ENCODE assay signal across 1 cellular context in the genomic region with DNA sequence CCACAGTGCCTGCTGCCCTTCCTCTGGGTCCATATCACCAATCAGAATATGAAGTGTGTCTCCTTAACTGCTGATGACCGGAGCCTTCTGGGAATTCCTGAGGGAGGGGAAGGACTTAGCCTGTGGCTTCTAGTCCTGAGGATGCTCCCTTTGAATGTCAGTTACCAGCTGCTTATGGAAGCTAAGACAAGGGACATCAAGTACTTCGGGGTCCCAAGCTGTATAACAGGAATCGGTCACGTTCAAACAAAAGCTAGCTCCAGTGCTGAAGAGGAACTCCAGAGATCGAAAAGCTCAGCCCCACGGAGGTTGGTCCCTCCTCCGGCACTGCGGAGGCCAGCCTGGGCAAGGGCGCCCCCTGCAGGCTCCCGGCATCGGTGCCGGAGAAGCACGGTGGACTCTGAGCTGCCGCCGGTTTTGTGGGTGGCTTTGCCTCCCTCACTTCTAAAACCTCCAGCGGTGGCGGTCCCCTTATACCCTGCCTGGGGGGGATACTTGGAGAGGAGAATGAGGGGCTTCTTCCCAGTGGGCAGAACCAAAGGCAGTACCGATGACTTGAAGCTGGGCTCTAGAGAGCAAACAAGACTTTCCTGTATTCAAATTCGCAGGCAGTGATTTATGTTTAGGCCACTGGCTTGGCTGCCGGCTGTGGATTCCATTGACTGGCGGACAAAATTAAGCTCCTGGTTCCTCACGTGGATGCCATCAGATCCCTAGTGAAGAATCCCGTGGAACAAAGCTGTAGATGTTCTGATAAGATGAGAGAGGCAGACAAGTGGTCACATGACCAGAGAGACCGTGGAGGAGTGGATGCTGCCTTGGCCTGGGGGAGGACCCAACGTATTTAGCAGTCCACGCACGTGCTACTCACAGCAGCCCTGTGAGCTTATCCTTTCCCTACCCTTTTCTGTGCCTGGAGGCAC.
TF ChIP-seq lines count a peak whose summit lies in the region.

No MANE protein-coding gene starts in this region.

TF ChIP-seq in K562, 482 proteins besides CTCF, POLR2A, EP300 and RAD21 (continued from another document and continues in another):
- TF ChIP-seq, protein P1, sequence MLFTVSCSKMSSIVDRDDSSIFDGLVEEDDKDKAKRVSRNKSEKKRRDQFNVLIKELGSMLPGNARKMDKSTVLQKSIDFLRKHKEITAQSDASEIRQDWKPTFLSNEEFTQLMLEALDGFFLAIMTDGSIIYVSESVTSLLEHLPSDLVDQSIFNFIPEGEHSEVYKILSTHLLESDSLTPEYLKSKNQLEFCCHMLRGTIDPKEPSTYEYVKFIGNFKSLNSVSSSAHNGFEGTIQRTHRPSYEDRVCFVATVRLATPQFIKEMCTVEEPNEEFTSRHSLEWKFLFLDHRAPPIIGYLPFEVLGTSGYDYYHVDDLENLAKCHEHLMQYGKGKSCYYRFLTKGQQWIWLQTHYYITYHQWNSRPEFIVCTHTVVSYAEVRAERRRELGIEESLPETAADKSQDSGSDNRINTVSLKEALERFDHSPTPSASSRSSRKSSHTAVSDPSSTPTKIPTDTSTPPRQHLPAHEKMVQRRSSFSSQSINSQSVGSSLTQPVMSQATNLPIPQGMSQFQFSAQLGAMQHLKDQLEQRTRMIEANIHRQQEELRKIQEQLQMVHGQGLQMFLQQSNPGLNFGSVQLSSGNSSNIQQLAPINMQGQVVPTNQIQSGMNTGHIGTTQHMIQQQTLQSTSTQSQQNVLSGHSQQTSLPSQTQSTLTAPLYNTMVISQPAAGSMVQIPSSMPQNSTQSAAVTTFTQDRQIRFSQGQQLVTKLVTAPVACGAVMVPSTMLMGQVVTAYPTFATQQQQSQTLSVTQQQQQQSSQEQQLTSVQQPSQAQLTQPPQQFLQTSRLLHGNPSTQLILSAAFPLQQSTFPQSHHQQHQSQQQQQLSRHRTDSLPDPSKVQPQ (CRISPR knock-in tag; IDR thresholded peaks at IDR 0.05; ENCODE audit: borderline replicate concordance), result no peak
- TF ChIP-seq TAL1 (IDR thresholded peaks at IDR 0.05) (no peak), SRSF1 (IDR thresholded peaks at IDR 0.05; ENCODE audit: low read depth, low read length) (no peak), HDAC1 (IDR thresholded peaks at IDR 0.05) (no peak), PRMT5 (CRISPR knock-in tag; IDR thresholded peaks at IDR 0.05) (no peak), ZBTB8A (IDR thresholded peaks at IDR 0.05; ENCODE audit: partially characterized antibody) (no peak), TRIM25 (IDR thresholded peaks at IDR 0.05; ENCODE audit: borderline replicate concordance) (no peak), NUFIP1 (IDR thresholded peaks at IDR 0.05; ENCODE audit: partially characterized antibody) (no peak), CEBPZ (IDR thresholded peaks at IDR 0.05; ENCODE audit: borderline replicate concordance, low read depth, low read length) (no peak), CHCHD3 (CRISPR knock-in tag; IDR thresholded peaks at IDR 0.05) (no peak), SIX5 (IDR thresholded peaks at IDR 0.05; ENCODE audit: borderline replicate concordance in 1 of 2, insufficient read depth in 1 of 2, low read depth in 1 of 2, low read length in 2 of 2) (no peak), ZNF79 (CRISPR knock-in tag; IDR thresholded peaks at IDR 0.05; ENCODE audit: low read depth) (no peak), SNAPC5 (CRISPR knock-in tag; IDR thresholded peaks at IDR 0.05) (no peak), KDM4B (IDR thresholded peaks at IDR 0.05; ENCODE audit: borderline replicate concordance in 2 of 2, low read depth in 1 of 2) (peak in 1 of 2 experiments; percentile 35; a peak in 1 of 4 replicates), ZNF23 (CRISPR knock-in tag; IDR thresholded peaks at IDR 0.05) (no peak), RBM39 (optimal IDR thresholded peaks at IDR 0.05; ENCODE audit: low read depth, low read length) (no peak), RUNX1 (IDR thresholded peaks at IDR 0.05; ENCODE audit: low read depth) (no peak), NRF1 (conservative IDR thresholded peaks at IDR 0.05 in 1 of 2, IDR thresholded peaks at IDR 0.05 in 1 of 2) (0 out of 4 replicates have a peak, but pooled peaks of 1 of the 2 experiments have one; percentile 23)
- TF ChIP-seq, protein P2, sequence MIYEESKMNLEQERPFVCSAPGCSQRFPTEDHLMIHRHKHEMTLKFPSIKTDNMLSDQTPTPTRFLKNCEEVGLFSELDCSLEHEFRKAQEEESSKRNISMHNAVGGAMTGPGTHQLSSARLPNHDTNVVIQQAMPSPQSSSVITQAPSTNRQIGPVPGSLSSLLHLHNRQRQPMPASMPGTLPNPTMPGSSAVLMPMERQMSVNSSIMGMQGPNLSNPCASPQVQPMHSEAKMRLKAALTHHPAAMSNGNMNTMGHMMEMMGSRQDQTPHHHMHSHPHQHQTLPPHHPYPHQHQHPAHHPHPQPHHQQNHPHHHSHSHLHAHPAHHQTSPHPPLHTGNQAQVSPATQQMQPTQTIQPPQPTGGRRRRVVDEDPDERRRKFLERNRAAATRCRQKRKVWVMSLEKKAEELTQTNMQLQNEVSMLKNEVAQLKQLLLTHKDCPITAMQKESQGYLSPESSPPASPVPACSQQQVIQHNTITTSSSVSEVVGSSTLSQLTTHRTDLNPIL (CRISPR knock-in tag; IDR thresholded peaks at IDR 0.05), result no peak
- TF ChIP-seq, protein P3, sequence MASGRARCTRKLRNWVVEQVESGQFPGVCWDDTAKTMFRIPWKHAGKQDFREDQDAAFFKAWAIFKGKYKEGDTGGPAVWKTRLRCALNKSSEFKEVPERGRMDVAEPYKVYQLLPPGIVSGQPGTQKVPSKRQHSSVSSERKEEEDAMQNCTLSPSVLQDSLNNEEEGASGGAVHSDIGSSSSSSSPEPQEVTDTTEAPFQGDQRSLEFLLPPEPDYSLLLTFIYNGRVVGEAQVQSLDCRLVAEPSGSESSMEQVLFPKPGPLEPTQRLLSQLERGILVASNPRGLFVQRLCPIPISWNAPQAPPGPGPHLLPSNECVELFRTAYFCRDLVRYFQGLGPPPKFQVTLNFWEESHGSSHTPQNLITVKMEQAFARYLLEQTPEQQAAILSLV (tag; IDR thresholded peaks at IDR 0.05), result no peak
- TF ChIP-seq, protein P4, sequence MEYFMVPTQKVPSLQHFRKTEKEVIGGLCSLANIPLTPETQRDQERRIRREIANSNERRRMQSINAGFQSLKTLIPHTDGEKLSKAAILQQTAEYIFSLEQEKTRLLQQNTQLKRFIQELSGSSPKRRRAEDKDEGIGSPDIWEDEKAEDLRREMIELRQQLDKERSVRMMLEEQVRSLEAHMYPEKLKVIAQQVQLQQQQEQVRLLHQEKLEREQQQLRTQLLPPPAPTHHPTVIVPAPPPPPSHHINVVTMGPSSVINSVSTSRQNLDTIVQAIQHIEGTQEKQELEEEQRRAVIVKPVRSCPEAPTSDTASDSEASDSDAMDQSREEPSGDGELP (CRISPR knock-in tag; IDR thresholded peaks at IDR 0.05; ENCODE audit: borderline replicate concordance), result peak; percentile 68
- TF ChIP-seq, protein P5, sequence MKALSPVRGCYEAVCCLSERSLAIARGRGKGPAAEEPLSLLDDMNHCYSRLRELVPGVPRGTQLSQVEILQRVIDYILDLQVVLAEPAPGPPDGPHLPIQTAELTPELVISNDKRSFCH (CRISPR knock-in tag; IDR thresholded peaks at IDR 0.05), result no peak
- TF ChIP-seq, protein P5 (tag; IDR thresholded peaks at IDR 0.05), result no peak
- TF ChIP-seq, protein P6, sequence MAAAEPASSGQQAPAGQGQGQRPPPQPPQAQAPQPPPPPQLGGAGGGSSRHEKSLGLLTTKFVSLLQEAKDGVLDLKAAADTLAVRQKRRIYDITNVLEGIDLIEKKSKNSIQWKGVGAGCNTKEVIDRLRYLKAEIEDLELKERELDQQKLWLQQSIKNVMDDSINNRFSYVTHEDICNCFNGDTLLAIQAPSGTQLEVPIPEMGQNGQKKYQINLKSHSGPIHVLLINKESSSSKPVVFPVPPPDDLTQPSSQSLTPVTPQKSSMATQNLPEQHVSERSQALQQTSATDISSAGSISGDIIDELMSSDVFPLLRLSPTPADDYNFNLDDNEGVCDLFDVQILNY (CRISPR knock-in tag; IDR thresholded peaks at IDR 0.05), result no peak
- TF ChIP-seq, protein P7, sequence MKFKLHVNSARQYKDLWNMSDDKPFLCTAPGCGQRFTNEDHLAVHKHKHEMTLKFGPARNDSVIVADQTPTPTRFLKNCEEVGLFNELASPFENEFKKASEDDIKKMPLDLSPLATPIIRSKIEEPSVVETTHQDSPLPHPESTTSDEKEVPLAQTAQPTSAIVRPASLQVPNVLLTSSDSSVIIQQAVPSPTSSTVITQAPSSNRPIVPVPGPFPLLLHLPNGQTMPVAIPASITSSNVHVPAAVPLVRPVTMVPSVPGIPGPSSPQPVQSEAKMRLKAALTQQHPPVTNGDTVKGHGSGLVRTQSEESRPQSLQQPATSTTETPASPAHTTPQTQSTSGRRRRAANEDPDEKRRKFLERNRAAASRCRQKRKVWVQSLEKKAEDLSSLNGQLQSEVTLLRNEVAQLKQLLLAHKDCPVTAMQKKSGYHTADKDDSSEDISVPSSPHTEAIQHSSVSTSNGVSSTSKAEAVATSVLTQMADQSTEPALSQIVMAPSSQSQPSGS (CRISPR knock-in tag; IDR thresholded peaks at IDR 0.05), result no peak
